1 cellular context compared by ENCODE assay signal in genomic region chr20:35277531-35278395, GRCh38.
TF ChIP-seq lines count a peak whose summit lies in the region.

TSS of gene MMP24OS (minus strand) at chr20:35278122. CDS start at chr20:35277929, 193 bp downstream.

TF ChIP-seq in K562, 482 proteins besides CTCF, POLR2A, EP300 and RAD21 (continued from another document and continues in another):
- no peak for TF ChIP-seq PBX2 (CRISPR knock-in tag; IDR thresholded peaks at IDR 0.05; ENCODE audit: low read depth)
- TF ChIP-seq PBX2 (tag; conservative IDR thresholded peaks at IDR 0.05; ENCODE audit: low read depth): no peak
- no peak for TF ChIP-seq TARDBP (IDR thresholded peaks at IDR 0.05)
- TF ChIP-seq HMGN3 (IDR thresholded peaks at IDR 0.05; ENCODE audit: borderline replicate concordance, extremely low read depth, insufficient read length, low read depth, low read length): peak; percentile 66
- no peak for TF ChIP-seq CREBBP (IDR thresholded peaks at IDR 0.05; ENCODE audit: low read depth, low read length)
- TF ChIP-seq HMBOX1 (IDR thresholded peaks at IDR 0.05): no peak
- no peak for TF ChIP-seq GTF2A2 (tag; IDR thresholded peaks at IDR 0.05)
- no peak for TF ChIP-seq YBX1 (IDR thresholded peaks at IDR 0.05)
- no peak for TF ChIP-seq ZNF384 (IDR thresholded peaks at IDR 0.05; ENCODE audit: low read depth, low read length)
- TF ChIP-seq ZNF696 (CRISPR knock-in tag; conservative IDR thresholded peaks at IDR 0.05): no peak
- no peak for TF ChIP-seq ZKSCAN1 (IDR thresholded peaks at IDR 0.05; ENCODE audit: low read depth, low read length)
- no peak for TF ChIP-seq RCOR1 (IDR thresholded peaks at IDR 0.05; ENCODE audit: borderline replicate concordance in 1 of 2, low read depth in 2 of 2, low read length in 2 of 2)
- no peak for TF ChIP-seq ZNF75A (CRISPR knock-in tag; IDR thresholded peaks at IDR 0.05)
- no peak for TF ChIP-seq IRF9 (tag; IDR thresholded peaks at IDR 0.05)
- TF ChIP-seq MECOM (CRISPR knock-in tag; IDR thresholded peaks at IDR 0.05): no peak
- TF ChIP-seq NCOA6 (IDR thresholded peaks at IDR 0.05): no peak
- peak; percentile 94 for TF ChIP-seq ELF1 (tag; IDR thresholded peaks at IDR 0.05)
- TF ChIP-seq ATF1 (CRISPR knock-in tag; IDR thresholded peaks at IDR 0.05): no peak
- peak; percentile 67 for TF ChIP-seq ATF1 (tag; IDR thresholded peaks at IDR 0.05)
- TF ChIP-seq KDM1A (IDR thresholded peaks at IDR 0.05): no peak
- TF ChIP-seq KLF1 (tag; IDR thresholded peaks at IDR 0.05): no peak
- no peak for TF ChIP-seq DEAF1 (CRISPR knock-in tag; IDR thresholded peaks at IDR 0.05)
- no peak for TF ChIP-seq MLX (CRISPR knock-in tag; conservative IDR thresholded peaks at IDR 0.05)
- no peak for TF ChIP-seq ZNF766 (CRISPR knock-in tag; conservative IDR thresholded peaks at IDR 0.05)
- TF ChIP-seq SOX6 (IDR thresholded peaks at IDR 0.05): no peak
- no peak; the same call in 1 of the 2 replicates for TF ChIP-seq MXI1 (IDR thresholded peaks at IDR 0.05; ENCODE audit: low read depth, low read length)
- TF ChIP-seq NFYB (IDR thresholded peaks at IDR 0.05; ENCODE audit: extremely low read depth, insufficient read length): no peak
- TF ChIP-seq SUPT5H (IDR thresholded peaks at IDR 0.05): peak; percentile 84
- TF ChIP-seq CTBP1 (IDR thresholded peaks at IDR 0.05; ENCODE audit: borderline replicate concordance): no peak
- no peak for TF ChIP-seq WHSC1 (IDR thresholded peaks at IDR 0.05; ENCODE audit: low read length)
- peak; percentile 18; the same call in 1 of the 2 replicates for TF ChIP-seq TFAP4 (CRISPR knock-in tag; IDR thresholded peaks at IDR 0.05; ENCODE audit: borderline replicate concordance)
- TF ChIP-seq ETS2 (tag; IDR thresholded peaks at IDR 0.05; ENCODE audit: borderline replicate concordance, poor library complexity, severe bottlenecking): no peak
- peak in 1 of 2 experiments; percentile 39; a peak in 1 of 4 replicates for TF ChIP-seq ZMIZ1 (IDR thresholded peaks at IDR 0.05; ENCODE audit: low read depth in 2 of 2, low read length in 2 of 2)
- TF ChIP-seq ETV6 (IDR thresholded peaks at IDR 0.05; ENCODE audit: borderline replicate concordance in 1 of 2, low read depth in 2 of 2, low read length in 1 of 2): no peak
- no peak for TF ChIP-seq ETV6 (CRISPR knock-in tag; IDR thresholded peaks at IDR 0.05; ENCODE audit: borderline replicate concordance)
- no peak for TF ChIP-seq SRSF1 (IDR thresholded peaks at IDR 0.05; ENCODE audit: low read depth, low read length)
- TF ChIP-seq HDAC3 (IDR thresholded peaks at IDR 0.05; ENCODE audit: borderline replicate concordance, partially characterized antibody): no peak
- TF ChIP-seq CHD1 (IDR thresholded peaks at IDR 0.05; ENCODE audit: low read length): no peak
- no peak for TF ChIP-seq ARID2 (IDR thresholded peaks at IDR 0.05)
- TF ChIP-seq MTA1 (IDR thresholded peaks at IDR 0.05; ENCODE audit: borderline replicate concordance): no peak
- TF ChIP-seq ZEB2 (IDR thresholded peaks at IDR 0.05): no peak
- TF ChIP-seq SNRNP70 (optimal IDR thresholded peaks at IDR 0.05; ENCODE audit: low read depth, low read length): no peak
- no peak for TF ChIP-seq RAD51 (IDR thresholded peaks at IDR 0.05; ENCODE audit: borderline replicate concordance, low read depth)
- no peak for TF ChIP-seq ZC3H11A (IDR thresholded peaks at IDR 0.05; ENCODE audit: low read depth, low read length)
- peak; percentile 95 for TF ChIP-seq POLR2AphosphoS2 (IDR thresholded peaks at IDR 0.05; ENCODE audit: low read length)
- TF ChIP-seq ELF4 (CRISPR knock-in tag; IDR thresholded peaks at IDR 0.05): no peak
- TF ChIP-seq ZNF830 (CRISPR knock-in tag; IDR thresholded peaks at IDR 0.05): no peak
- TF ChIP-seq FOS (IDR thresholded peaks at IDR 0.05; ENCODE audit: extremely low read depth, insufficient read length): no peak
- TF ChIP-seq HOMEZ (CRISPR knock-in tag; IDR thresholded peaks at IDR 0.05): no peak
- no peak for TF ChIP-seq NCOA1 (IDR thresholded peaks at IDR 0.05; ENCODE audit: low read depth)
- no peak for TF ChIP-seq ZNF347 (CRISPR knock-in tag; IDR thresholded peaks at IDR 0.05; ENCODE audit: low read depth)
- no peak for TF ChIP-seq ZNF740 (CRISPR knock-in tag; IDR thresholded peaks at IDR 0.05)
- no peak for TF ChIP-seq ZNF740 (tag; IDR thresholded peaks at IDR 0.05)
